ENCODE assay signal across 14 cellular contexts in genomic region chr11:91244921-91245320, GRCh38.
DNase-seq lines count a peak whose midpoint lies in the region; ATAC-seq and TF ChIP-seq lines count a peak whose summit lies in the region.
"Had no signal": no experiment of that assay in that cellular context is flagged by ENCODE, and none has a peak within 500 bp of the region (broad histone marks: within the 10 kb centered on the region; RNA-seq: fewer than 3 reads in every experiment).

No MANE protein-coding gene starts in this region.

- H3K27me3 Mint-ChIP-seq in glutamatergic neuron (ENCODE audit: unreplicated experiment) (no peaks in the 10 kb centered on the region), neural progenitor cell (ENCODE audit: insufficient read depth, low read depth) (no peaks in the 10 kb centered on the region)
- H3K27me3 Mint-ChIP-seq: CD4-positive, CD25-positive, alpha-beta regulatory T cell had no signal

- H3K36me3 ChIP-seq in BE2C = no peaks in the 10 kb centered on the region
- no peaks in the 10 kb centered on the region for H3K36me3 ChIP-seq in neural progenitor cell
- H3K36me3 ChIP-seq: BLaER1 treated with 17β-estradiol and CSF1 and Interleukin-3, amounts not matched to agents 10 nM and 100 nM had no signal

- H3K4me1 Mint-ChIP-seq in glutamatergic neuron (ENCODE audit: low read depth, unreplicated experiment) (peaks cover 19% of the 10 kb centered on the region), neural progenitor cell (no peaks in the 10 kb centered on the region)
- H3K4me1 Mint-ChIP-seq: CD4-positive, CD25-positive, alpha-beta regulatory T cell had no signal

- H3K27ac Mint-ChIP-seq in glutamatergic neuron (ENCODE audit: unreplicated experiment) (peak overlapping the region; percentile 26), neural progenitor cell (no peak overlapping the region)
- H3K27ac Mint-ChIP-seq: CD4-positive, CD25-positive, alpha-beta regulatory T cell had no signal

- H3K9ac ChIP-seq in neural progenitor cell = no peak overlapping the region
- H3K9ac ChIP-seq: BLaER1 treated with 17β-estradiol and CSF1 and Interleukin-3, amounts not matched to agents 10 nM and 100 nM; GM23248 had no signal

- DNase-seq in BE2C (peak; percentile 29), NCI-H2171 treated with DMSO at 0.1 percent for 48 hours (lab: John Stamatoyannopoulos, UW) (peak; percentile 20), glutamatergic neuron (peak; percentile 19), neural progenitor cell (ENCODE audit: low spot score) (no peak), NCI-H748 (lab: John Stamatoyannopoulos, UW; ENCODE audit: unreplicated experiment) (no peak)
- no peak for DNase-seq in activated naive CD4-positive, alpha-beta T cell treated with anti-CD3 and anti-CD28 coated beads, Interleukin-2, amount 50 U/mL, for 16 hours
- DNase-seq: 8988T; AML-193; CD4-positive, CD25-positive, alpha-beta regulatory T cell; GM23248; H7 had no signal

- H3K4me3 Mint-ChIP-seq in glutamatergic neuron (ENCODE audit: unreplicated experiment) (no peak overlapping the region), neural progenitor cell (no peak overlapping the region)
- H3K4me3 Mint-ChIP-seq: CD4-positive, CD25-positive, alpha-beta regulatory T cell had no signal

- H3K9me3 ChIP-seq in BE2C (no peaks in the 10 kb centered on the region), neural progenitor cell (ENCODE audit: low read depth) (no peaks in the 10 kb centered on the region)
- H3K9me3 ChIP-seq: BLaER1 treated with 17β-estradiol and CSF1 and Interleukin-3, amounts not matched to agents 10 nM and 100 nM had no signal

- H3K36me3 Mint-ChIP-seq in glutamatergic neuron (ENCODE audit: unreplicated experiment) = no peaks in the 10 kb centered on the region
- no peaks in the 10 kb centered on the region for H3K36me3 Mint-ChIP-seq in neural progenitor cell
- H3K36me3 Mint-ChIP-seq: CD4-positive, CD25-positive, alpha-beta regulatory T cell had no signal

- H3K9me3 Mint-ChIP-seq in glutamatergic neuron (ENCODE audit: unreplicated experiment) = no peaks in the 10 kb centered on the region
- H3K9me3 Mint-ChIP-seq in neural progenitor cell = no peaks in the 10 kb centered on the region

- H3K4me3 ChIP-seq in BE2C (ENCODE audit: low read depth, low read length) (no peak overlapping the region), neural progenitor cell (no peak overlapping the region)
- H3K4me3 ChIP-seq: BLaER1 treated with 17β-estradiol and CSF1 and Interleukin-3, amounts not matched to agents 10 nM and 100 nM; GM23248 had no signal

- H3K27ac ChIP-seq in neural progenitor cell = no peak overlapping the region
- H3K27ac ChIP-seq: BLaER1 treated with 17β-estradiol and CSF1 and Interleukin-3, amounts not matched to agents 10 nM and 100 nM; GM23248; HL-60 had no signal

- ATAC-seq in GM21367 (IDR thresholded peaks at IDR 0.05; ENCODE audit: unreplicated experiment) = no peak

- H3F3A ChIP-seq in neural progenitor cell (ENCODE audit: low read depth) = no peaks in the 10 kb centered on the region

- no peaks in the 10 kb centered on the region for H3K79me2 ChIP-seq in neural progenitor cell (ENCODE audit: low read depth)

- TF ChIP-seq CTCF in BE2C (IDR thresholded peaks at IDR 0.05; ENCODE audit: low read depth, low read length) = no peak
- no peak for TF ChIP-seq CTCF in glutamatergic neuron (IDR thresholded peaks at IDR 0.05; ENCODE audit: partially characterized antibody, unreplicated experiment)
- TF ChIP-seq CTCF in neural progenitor cell (IDR thresholded peaks at IDR 0.05) = no peak

- H3K4me1 ChIP-seq in BE2C = peaks cover 9% of the 10 kb centered on the region
- no peaks in the 10 kb centered on the region for H3K4me1 ChIP-seq in neural progenitor cell
- H3K4me1 ChIP-seq: BLaER1 treated with 17β-estradiol and CSF1 and Interleukin-3, amounts not matched to agents 10 nM and 100 nM had no signal

- peak overlapping the region; percentile 18 for H2AFZ ChIP-seq in neural progenitor cell (replicated peaks)
- H2AFZ ChIP-seq: GM23248 had no signal

- no peaks in the 10 kb centered on the region for H4K20me1 ChIP-seq in neural progenitor cell (ENCODE audit: low read depth)
- H4K20me1 ChIP-seq: BLaER1 treated with 17β-estradiol and CSF1 and Interleukin-3, amounts not matched to agents 10 nM and 100 nM had no signal

- no peaks in the 10 kb centered on the region for H3K27me3 ChIP-seq in BE2C
- no peaks in the 10 kb centered on the region for H3K27me3 ChIP-seq in neural progenitor cell
- H3K27me3 ChIP-seq: BLaER1 treated with 17β-estradiol and CSF1 and Interleukin-3, amounts not matched to agents 10 nM and 100 nM had no signal

- H3K4me2 ChIP-seq in neural progenitor cell = no peak overlapping the region
- H3K4me2 ChIP-seq: BLaER1 treated with 17β-estradiol and CSF1 and Interleukin-3, amounts not matched to agents 10 nM and 100 nM had no signal

Comparison
In these comparisons a context has a peak if more than half of its experiments do, and no peak if none do; other contexts are left out.
1. DNase-seq: peak in BE2C (single experiment), NCI-H2171 treated with DMSO at 0.1 percent for 48 hours (single experiment) and glutamatergic neuron (single experiment); none in neural progenitor cell (single experiment), activated naive CD4-positive, alpha-beta T cell treated with anti-CD3 and anti-CD28 coated beads, Interleukin-2, amount 50 U/mL, for 16 hours (single experiment) and NCI-H748 (single experiment).